In the genomic region with DNA sequence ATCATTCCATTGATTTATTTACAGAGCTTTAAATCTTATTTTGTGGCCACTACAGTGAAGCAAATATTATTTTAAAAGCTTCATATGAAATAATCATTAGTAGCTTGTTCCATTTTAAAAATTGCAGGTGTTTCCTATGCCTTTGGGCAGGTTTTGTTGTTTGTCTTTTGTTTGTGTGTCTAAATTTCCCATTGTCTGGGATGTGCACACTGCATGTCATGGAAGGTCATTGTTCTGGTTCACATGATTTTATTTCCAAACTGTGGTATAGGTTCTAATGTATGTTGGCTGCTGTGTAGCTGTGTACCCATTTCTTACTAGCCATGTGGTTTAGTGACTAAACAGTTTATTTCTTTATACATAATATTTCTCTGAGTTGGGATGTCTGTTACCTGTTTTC, we compare ENCODE assay signal across 2 cellular contexts.
TF ChIP-seq lines count a peak whose summit lies in the region.

No MANE protein-coding gene starts in this region.

TF ChIP-seq in SK-N-SH, 30 proteins besides CTCF, POLR2A, EP300 and RAD21 (continued from another document):
- TF ChIP-seq, protein P1, sequence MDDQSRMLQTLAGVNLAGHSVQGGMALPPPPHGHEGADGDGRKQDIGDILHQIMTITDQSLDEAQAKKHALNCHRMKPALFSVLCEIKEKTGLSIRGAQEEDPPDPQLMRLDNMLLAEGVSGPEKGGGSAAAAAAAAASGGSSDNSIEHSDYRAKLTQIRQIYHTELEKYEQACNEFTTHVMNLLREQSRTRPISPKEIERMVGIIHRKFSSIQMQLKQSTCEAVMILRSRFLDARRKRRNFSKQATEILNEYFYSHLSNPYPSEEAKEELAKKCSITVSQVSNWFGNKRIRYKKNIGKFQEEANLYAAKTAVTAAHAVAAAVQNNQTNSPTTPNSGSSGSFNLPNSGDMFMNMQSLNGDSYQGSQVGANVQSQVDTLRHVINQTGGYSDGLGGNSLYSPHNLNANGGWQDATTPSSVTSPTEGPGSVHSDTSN (IDR thresholded peaks at IDR 0.05) = no peak
- TF ChIP-seq GABPA (IDR thresholded peaks at IDR 0.05; ENCODE audit: low read depth) (no peak), TAF1 (IDR thresholded peaks at IDR 0.05; ENCODE audit: borderline replicate concordance, low read depth, low read length) (no peak), JUND (IDR thresholded peaks at IDR 0.05) (no peak), FOSL2 (IDR thresholded peaks at IDR 0.05; ENCODE audit: borderline replicate concordance, low read depth) (no peak), GATA2 (CRISPR knock-in tag; IDR thresholded peaks at IDR 0.05) (no peak), FOXM1 (IDR thresholded peaks at IDR 0.05; ENCODE audit: low read depth) (no peak)
- TF ChIP-seq, protein P2, sequence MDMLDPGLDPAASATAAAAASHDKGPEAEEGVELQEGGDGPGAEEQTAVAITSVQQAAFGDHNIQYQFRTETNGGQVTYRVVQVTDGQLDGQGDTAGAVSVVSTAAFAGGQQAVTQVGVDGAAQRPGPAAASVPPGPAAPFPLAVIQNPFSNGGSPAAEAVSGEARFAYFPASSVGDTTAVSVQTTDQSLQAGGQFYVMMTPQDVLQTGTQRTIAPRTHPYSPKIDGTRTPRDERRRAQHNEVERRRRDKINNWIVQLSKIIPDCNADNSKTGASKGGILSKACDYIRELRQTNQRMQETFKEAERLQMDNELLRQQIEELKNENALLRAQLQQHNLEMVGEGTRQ (IDR thresholded peaks at IDR 0.05; ENCODE audit: borderline replicate concordance, low read depth, low read length) = no peak
- TF ChIP-seq, protein P3, sequence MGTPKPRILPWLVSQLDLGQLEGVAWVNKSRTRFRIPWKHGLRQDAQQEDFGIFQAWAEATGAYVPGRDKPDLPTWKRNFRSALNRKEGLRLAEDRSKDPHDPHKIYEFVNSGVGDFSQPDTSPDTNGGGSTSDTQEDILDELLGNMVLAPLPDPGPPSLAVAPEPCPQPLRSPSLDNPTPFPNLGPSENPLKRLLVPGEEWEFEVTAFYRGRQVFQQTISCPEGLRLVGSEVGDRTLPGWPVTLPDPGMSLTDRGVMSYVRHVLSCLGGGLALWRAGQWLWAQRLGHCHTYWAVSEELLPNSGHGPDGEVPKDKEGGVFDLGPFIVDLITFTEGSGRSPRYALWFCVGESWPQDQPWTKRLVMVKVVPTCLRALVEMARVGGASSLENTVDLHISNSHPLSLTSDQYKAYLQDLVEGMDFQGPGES (IDR thresholded peaks at IDR 0.05; ENCODE audit: low read depth, low read length) = no peak
- TF ChIP-seq, protein P4, sequence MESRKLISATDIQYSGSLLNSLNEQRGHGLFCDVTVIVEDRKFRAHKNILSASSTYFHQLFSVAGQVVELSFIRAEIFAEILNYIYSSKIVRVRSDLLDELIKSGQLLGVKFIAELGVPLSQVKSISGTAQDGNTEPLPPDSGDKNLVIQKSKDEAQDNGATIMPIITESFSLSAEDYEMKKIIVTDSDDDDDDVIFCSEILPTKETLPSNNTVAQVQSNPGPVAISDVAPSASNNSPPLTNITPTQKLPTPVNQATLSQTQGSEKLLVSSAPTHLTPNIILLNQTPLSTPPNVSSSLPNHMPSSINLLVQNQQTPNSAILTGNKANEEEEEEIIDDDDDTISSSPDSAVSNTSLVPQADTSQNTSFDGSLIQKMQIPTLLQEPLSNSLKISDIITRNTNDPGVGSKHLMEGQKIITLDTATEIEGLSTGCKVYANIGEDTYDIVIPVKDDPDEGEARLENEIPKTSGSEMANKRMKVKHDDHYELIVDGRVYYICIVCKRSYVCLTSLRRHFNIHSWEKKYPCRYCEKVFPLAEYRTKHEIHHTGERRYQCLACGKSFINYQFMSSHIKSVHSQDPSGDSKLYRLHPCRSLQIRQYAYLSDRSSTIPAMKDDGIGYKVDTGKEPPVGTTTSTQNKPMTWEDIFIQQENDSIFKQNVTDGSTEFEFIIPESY (IDR thresholded peaks at IDR 0.05; ENCODE audit: borderline replicate concordance, low read depth) = no peak
- TF ChIP-seq, protein P5, sequence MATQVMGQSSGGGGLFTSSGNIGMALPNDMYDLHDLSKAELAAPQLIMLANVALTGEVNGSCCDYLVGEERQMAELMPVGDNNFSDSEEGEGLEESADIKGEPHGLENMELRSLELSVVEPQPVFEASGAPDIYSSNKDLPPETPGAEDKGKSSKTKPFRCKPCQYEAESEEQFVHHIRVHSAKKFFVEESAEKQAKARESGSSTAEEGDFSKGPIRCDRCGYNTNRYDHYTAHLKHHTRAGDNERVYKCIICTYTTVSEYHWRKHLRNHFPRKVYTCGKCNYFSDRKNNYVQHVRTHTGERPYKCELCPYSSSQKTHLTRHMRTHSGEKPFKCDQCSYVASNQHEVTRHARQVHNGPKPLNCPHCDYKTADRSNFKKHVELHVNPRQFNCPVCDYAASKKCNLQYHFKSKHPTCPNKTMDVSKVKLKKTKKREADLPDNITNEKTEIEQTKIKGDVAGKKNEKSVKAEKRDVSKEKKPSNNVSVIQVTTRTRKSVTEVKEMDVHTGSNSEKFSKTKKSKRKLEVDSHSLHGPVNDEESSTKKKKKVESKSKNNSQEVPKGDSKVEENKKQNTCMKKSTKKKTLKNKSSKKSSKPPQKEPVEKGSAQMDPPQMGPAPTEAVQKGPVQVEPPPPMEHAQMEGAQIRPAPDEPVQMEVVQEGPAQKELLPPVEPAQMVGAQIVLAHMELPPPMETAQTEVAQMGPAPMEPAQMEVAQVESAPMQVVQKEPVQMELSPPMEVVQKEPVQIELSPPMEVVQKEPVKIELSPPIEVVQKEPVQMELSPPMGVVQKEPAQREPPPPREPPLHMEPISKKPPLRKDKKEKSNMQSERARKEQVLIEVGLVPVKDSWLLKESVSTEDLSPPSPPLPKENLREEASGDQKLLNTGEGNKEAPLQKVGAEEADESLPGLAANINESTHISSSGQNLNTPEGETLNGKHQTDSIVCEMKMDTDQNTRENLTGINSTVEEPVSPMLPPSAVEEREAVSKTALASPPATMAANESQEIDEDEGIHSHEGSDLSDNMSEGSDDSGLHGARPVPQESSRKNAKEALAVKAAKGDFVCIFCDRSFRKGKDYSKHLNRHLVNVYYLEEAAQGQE (IDR thresholded peaks at IDR 0.05; ENCODE audit: low read depth, low read length) = no peak

TF ChIP-seq in SK-N-SH treated with all-trans-retinoic acid at 6 μM for 48 hours, 23 proteins besides CTCF, POLR2A, EP300 and RAD21 (continued from another document):
- TF ChIP-seq, protein P6, sequence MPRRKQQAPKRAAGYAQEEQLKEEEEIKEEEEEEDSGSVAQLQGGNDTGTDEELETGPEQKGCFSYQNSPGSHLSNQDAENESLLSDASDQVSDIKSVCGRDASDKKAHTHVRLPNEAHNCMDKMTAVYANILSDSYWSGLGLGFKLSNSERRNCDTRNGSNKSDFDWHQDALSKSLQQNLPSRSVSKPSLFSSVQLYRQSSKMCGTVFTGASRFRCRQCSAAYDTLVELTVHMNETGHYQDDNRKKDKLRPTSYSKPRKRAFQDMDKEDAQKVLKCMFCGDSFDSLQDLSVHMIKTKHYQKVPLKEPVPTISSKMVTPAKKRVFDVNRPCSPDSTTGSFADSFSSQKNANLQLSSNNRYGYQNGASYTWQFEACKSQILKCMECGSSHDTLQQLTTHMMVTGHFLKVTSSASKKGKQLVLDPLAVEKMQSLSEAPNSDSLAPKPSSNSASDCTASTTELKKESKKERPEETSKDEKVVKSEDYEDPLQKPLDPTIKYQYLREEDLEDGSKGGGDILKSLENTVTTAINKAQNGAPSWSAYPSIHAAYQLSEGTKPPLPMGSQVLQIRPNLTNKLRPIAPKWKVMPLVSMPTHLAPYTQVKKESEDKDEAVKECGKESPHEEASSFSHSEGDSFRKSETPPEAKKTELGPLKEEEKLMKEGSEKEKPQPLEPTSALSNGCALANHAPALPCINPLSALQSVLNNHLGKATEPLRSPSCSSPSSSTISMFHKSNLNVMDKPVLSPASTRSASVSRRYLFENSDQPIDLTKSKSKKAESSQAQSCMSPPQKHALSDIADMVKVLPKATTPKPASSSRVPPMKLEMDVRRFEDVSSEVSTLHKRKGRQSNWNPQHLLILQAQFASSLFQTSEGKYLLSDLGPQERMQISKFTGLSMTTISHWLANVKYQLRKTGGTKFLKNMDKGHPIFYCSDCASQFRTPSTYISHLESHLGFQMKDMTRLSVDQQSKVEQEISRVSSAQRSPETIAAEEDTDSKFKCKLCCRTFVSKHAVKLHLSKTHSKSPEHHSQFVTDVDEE (CRISPR knock-in tag; IDR thresholded peaks at IDR 0.05) = no peak
- TF ChIP-seq ZNF70 (CRISPR knock-in tag; IDR thresholded peaks at IDR 0.05) (no peak), ZNF565 (CRISPR knock-in tag; conservative IDR thresholded peaks at IDR 0.05; ENCODE audit: low read depth) (no peak), ZNF8 (CRISPR knock-in tag; IDR thresholded peaks at IDR 0.05) (no peak), PPARA (CRISPR knock-in tag; IDR thresholded peaks at IDR 0.05; ENCODE audit: borderline replicate concordance) (no peak)
- TF ChIP-seq, protein P7, sequence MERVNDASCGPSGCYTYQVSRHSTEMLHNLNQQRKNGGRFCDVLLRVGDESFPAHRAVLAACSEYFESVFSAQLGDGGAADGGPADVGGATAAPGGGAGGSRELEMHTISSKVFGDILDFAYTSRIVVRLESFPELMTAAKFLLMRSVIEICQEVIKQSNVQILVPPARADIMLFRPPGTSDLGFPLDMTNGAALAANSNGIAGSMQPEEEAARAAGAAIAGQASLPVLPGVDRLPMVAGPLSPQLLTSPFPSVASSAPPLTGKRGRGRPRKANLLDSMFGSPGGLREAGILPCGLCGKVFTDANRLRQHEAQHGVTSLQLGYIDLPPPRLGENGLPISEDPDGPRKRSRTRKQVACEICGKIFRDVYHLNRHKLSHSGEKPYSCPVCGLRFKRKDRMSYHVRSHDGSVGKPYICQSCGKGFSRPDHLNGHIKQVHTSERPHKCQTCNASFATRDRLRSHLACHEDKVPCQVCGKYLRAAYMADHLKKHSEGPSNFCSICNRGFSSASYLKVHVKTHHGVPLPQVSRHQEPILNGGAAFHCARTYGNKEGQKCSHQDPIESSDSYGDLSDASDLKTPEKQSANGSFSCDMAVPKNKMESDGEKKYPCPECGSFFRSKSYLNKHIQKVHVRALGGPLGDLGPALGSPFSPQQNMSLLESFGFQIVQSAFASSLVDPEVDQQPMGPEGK (CRISPR knock-in tag; IDR thresholded peaks at IDR 0.05; ENCODE audit: borderline replicate concordance) = no peak
